Comparison of ENCODE assay signal across 7 cellular contexts in genomic region chr3:38453075-38453913, GRCh38. TPM values are rescaled to one million over a fixed set of nuclear protein-coding genes. Genes with fewer than 3 reads are reported as not detected.
DNase-seq lines count a peak whose midpoint lies in the region; ATAC-seq and TF ChIP-seq lines count a peak whose summit lies in the region.

ACVR2B (plus strand) TSS chr3:38453890; CDS start chr3:38454323, 433 bp downstream.

- H3K4me3 Mint-ChIP-seq in activated CD4-positive, alpha-beta T cell treated with anti-CD3 and anti-CD28 coated beads, Interleukin-2, amount 10 ng/mL, durations not matched to agents 24 days and 14 days, result peak within 1 kb of the TSS; percentile 99

- H3K4me3 ChIP-seq in coronary artery, result peak within 1 kb of the TSS; percentile 77

- H3K27me3 Mint-ChIP-seq in activated CD4-positive, alpha-beta T cell treated with anti-CD3 and anti-CD28 coated beads, Interleukin-2, amount 10 ng/mL, durations not matched to agents 24 days and 14 days, result peaks cover 24% of the 10 kb centered on the region

- H3K9me3 Mint-ChIP-seq in activated CD4-positive, alpha-beta T cell treated with anti-CD3 and anti-CD28 coated beads, Interleukin-2, amount 10 ng/mL, durations not matched to agents 24 days and 14 days, result peaks cover 17% of the 10 kb centered on the region

- H3K27ac Mint-ChIP-seq in activated CD4-positive, alpha-beta T cell treated with anti-CD3 and anti-CD28 coated beads, Interleukin-2, amount 10 ng/mL, durations not matched to agents 24 days and 14 days, result peak within 1 kb of the TSS; percentile 92

- no peak for TF ChIP-seq CTCF in coronary artery (IDR thresholded peaks at IDR 0.05)

- peaks cover 19% of the 10 kb centered on the region for H3K4me1 Mint-ChIP-seq in activated CD4-positive, alpha-beta T cell treated with anti-CD3 and anti-CD28 coated beads, Interleukin-2, amount 10 ng/mL, durations not matched to agents 24 days and 14 days

- ATAC-seq in GM18517 (IDR thresholded peaks at IDR 0.05; ENCODE audit: unreplicated experiment), result peak; percentile 39
- peak; percentile 43 for ATAC-seq in HG03139 (IDR thresholded peaks at IDR 0.05; ENCODE audit: unreplicated experiment)
- ATAC-seq in left colon, result peak; percentile 64

- peaks cover 5% of the 10 kb centered on the region for H3K36me3 Mint-ChIP-seq in activated CD4-positive, alpha-beta T cell treated with anti-CD3 and anti-CD28 coated beads, Interleukin-2, amount 10 ng/mL, durations not matched to agents 24 days and 14 days (ENCODE audit: low read depth)

- peak; percentile 67 for DNase-seq in NCI-H460 (ENCODE audit: extremely low read depth, low read depth)
- peak; percentile 93 for DNase-seq in activated CD4-positive, alpha-beta T cell treated with anti-CD3 and anti-CD28 coated beads, Interleukin-2, amount 10 ng/mL, durations not matched to agents 24 days and 14 days
- DNase-seq in coronary artery (ENCODE audit: low spot score), result peak; percentile 86
- peak; percentile 89 to 95 for DNase-seq in left colon
- DNase-seq in stimulated activated CD4-positive, alpha-beta T cell treated with anti-CD3 and anti-CD28 coated beads, Interleukin-1b, Interleukin-23, amount 100 ng/mL, for 24 hours (ENCODE audit: low read depth in 4 of 4, low spot score in 1 of 4), result peak; percentile 38 to 67 (median 58)

- intact Hi-C loops in activated CD4-positive, alpha-beta T cell treated with anti-CD3 and anti-CD28 coated beads, Interleukin-2, amount 10 ng/mL, durations not matched to agents 24 days and 14 days (cut with micrococcal nuclease), result loop anchor here (1.0 to 10.0 kb wide), 3 partner anchors 43 to 316 kb away; partner anchors contain the start of genes ACAA1, EXOG and OXSR1
- intact Hi-C loops in left colon (cut with DNase I, micrococcal nuclease), result no loop called here

- H3K27ac ChIP-seq in coronary artery, result peak within 1 kb of the TSS; percentile 64 to 90

RNA-seq across cellular contexts. Expression of gene ACVR2B, which starts in this region (rescaled TPM):
- 5.1 and 6.3 TPM in 2 replicates for total RNA-seq in NCI-H460 (2014; rRNA removed; shearing (Covaris generic))
- 1.6 and 2.3 TPM in 2 replicates for polyA plus RNA-seq in NCI-H460 (2014; cell fraction: nucleus; rRNA removed)
- 12.2 and 12.6 TPM in 2 replicates for total RNA-seq in activated CD4-positive, alpha-beta T cell treated with anti-CD3 and anti-CD28 coated beads, Interleukin-2, amount 10 ng/mL, durations not matched to agents 24 days and 14 days
- 1 to 10 TPM; 5.2 to 7.1 TPM for total RNA-seq in left colon

Comparison
In these comparisons a context has a peak if more than half of its experiments do, and no peak if none do; other contexts are left out.
1. Peak in every context shown above with its lines: DNase-seq, ATAC-seq, H3K4me3 ChIP-seq and H3K27ac ChIP-seq.